32 cellular contexts compared by ENCODE assay signal in genomic region chr14:69375182-69375581, GRCh38.
"Had no signal": no experiment of that assay in that cellular context is flagged by ENCODE, and none has a peak within 500 bp of the region (broad histone marks: within the 10 kb centered on the region; RNA-seq: fewer than 3 reads in every experiment).

No MANE protein-coding gene starts in this region.

- H3K4me1 Mint-ChIP-seq: nephron, neural progenitor cell had no signal

- ATAC-seq: naive thymus-derived CD4-positive, alpha-beta T cell; natural killer cell; psoas muscle; right cardiac atrium; sciatic nerve; stimulated activated memory B cell treated with anti-CD40 and anti-IgM and Interleukin-4, amounts not matched to agents 10 μg/mL and 1 μg/mL and 100 μg/mL, for 72 hours; stimulated activated naive CD8-positive, alpha-beta T cell treated with anti-CD3 and anti-CD28 coated beads, Interleukin-15, amount 100 ng/mL, for 72 hours; stimulated activated naive CD8-positive, alpha-beta T cell treated with anti-CD3 and anti-CD28 coated beads, Interleukin-15, Interleukin-2, amounts not matched to agents 100 U/mL and 50 U/mL, for 24 hours; upper lobe of right lung had no signal

- DNase-seq: naive thymus-derived CD4-positive, alpha-beta T cell; natural killer cell; occipital lobe; ovary; posterior cingulate gyrus; psoas muscle; right cardiac atrium; spleen; stimulated activated CD4-positive, alpha-beta T cell treated with anti-CD3 and anti-CD28 coated beads, Interleukin-12 subunit alpha, Interleukin-12 subunit beta, amount 100 ng/mL, for 4 hours; stimulated activated CD4-positive, alpha-beta T cell treated with anti-CD3 and anti-CD28 coated beads, Interleukin-1b, Interleukin-23, amount 100 ng/mL, for 48 hours; stimulated activated CD4-positive, alpha-beta T cell treated with anti-CD3 and anti-CD28 coated beads, Interleukin-4, amount 100 ng/mL, for 1 hour; stimulated activated CD4-positive, alpha-beta T cell treated with anti-CD3 and anti-CD28 coated beads, Interleukin-4, amount 100 ng/mL, for 4 hours; stimulated activated CD8-positive, alpha-beta memory T cell treated with anti-CD3 and anti-CD28 coated beads, Interleukin-4, amount 100 ng/mL, for 48 hours; stimulated activated naive CD4-positive, alpha-beta T cell; stimulated activated naive CD8-positive, alpha-beta T cell treated with anti-CD3 and anti-CD28 coated beads, Interleukin-15, amount 100 ng/mL, for 72 hours; stimulated activated naive CD8-positive, alpha-beta T cell treated with anti-CD3 and anti-CD28 coated beads, Interleukin-15, Interleukin-2, amounts not matched to agents 100 U/mL and 50 U/mL, for 24 hours; substantia nigra; testis; tibial artery; transverse colon; upper lobe of right lung had no signal

- H3K27ac Mint-ChIP-seq: natural killer cell; nephron; neural progenitor cell; progenitor cell of endocrine pancreas; stimulated activated memory B cell treated with anti-CD40 and anti-IgM and Interleukin-4, amounts not matched to agents 10 μg/mL and 1 μg/mL and 100 μg/mL, for 72 hours; stimulated activated naive CD8-positive, alpha-beta T cell treated with anti-CD3 and anti-CD28 coated beads, Interleukin-15, amount 100 ng/mL, for 72 hours; type B pancreatic cell had no signal

- H3K9me3 ChIP-seq: ovary, psoas muscle, suprapubic skin, testis, tibial artery, transverse colon, upper lobe of right lung, vagina had no signal

- H3K36me3 ChIP-seq: ovary had no signal

- H3K27me3 Mint-ChIP-seq: naive thymus-derived CD4-positive, alpha-beta T cell; progenitor cell of endocrine pancreas; stimulated activated memory B cell treated with anti-CD40 and anti-IgM and Interleukin-4, amounts not matched to agents 10 μg/mL and 1 μg/mL and 100 μg/mL, for 72 hours; stimulated activated naive CD8-positive, alpha-beta T cell treated with anti-CD3 and anti-CD28 coated beads, Interleukin-15, amount 100 ng/mL, for 72 hours; type B pancreatic cell had no signal

- H3K4me3 Mint-ChIP-seq: naive thymus-derived CD4-positive, alpha-beta T cell; natural killer cell; nephron; neural progenitor cell; stimulated activated memory B cell treated with anti-CD40 and anti-IgM and Interleukin-4, amounts not matched to agents 10 μg/mL and 1 μg/mL and 100 μg/mL, for 72 hours; stimulated activated naive CD8-positive, alpha-beta T cell treated with anti-CD3 and anti-CD28 coated beads, Interleukin-15, amount 100 ng/mL, for 72 hours; type B pancreatic cell had no signal

- H3K9me3 Mint-ChIP-seq: natural killer cell; stimulated activated memory B cell treated with anti-CD40 and anti-IgM and Interleukin-4, amounts not matched to agents 10 μg/mL and 1 μg/mL and 100 μg/mL, for 72 hours; type B pancreatic cell had no signal

- H3K27ac ChIP-seq: neural progenitor cell, ovary, parathyroid adenoma, psoas muscle, skin epidermis, suprapubic skin, testis, tibial artery, transverse colon, upper lobe of right lung, vagina had no signal

- H3K4me1 ChIP-seq: neural progenitor cell, psoas muscle, suprapubic skin, testis, tibial artery, transverse colon, upper lobe of right lung, vagina had no signal

- H3K4me3 ChIP-seq: neural progenitor cell, ovary, psoas muscle, skin epidermis, smooth muscle cell, spleen, suprapubic skin, testis, tibial artery, transverse colon, upper lobe of right lung, vagina had no signal
